In the genomic region with DNA sequence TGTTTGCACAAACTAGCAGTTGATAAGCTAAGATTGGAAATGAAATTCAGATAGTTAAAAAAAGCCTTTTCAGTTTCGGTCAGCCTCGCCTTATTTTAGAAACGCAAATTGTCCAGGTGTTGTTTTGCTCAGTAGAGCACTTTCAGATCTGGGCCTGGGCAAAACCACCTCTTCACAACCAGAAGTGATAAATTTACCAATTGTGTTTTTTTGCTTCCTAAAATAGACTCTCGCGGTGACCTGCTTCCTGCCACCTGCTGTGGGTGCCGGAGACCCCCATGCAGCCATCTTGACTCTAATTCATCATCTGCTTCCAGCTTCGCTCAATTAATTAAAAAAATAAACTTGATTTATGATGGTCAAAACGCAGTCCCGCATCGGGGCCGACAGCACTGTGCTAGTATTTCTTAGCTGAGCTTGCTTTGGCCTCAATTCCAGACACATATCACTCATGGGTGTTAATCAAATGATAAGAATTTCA, we compare ENCODE assay signal across 10 cellular contexts.
A peak's percentile ranks its signal among the peaks of the same experiment; 100 is the strongest.
DNase-seq lines count a peak whose midpoint lies in the region; ATAC-seq and TF ChIP-seq lines count a peak whose summit lies in the region.
"Had no signal": no experiment of that assay in that cellular context is flagged by ENCODE, and none has a peak within 500 bp of the region (broad histone marks: within the 10 kb centered on the region; RNA-seq: fewer than 3 reads in every experiment).

No MANE protein-coding gene starts in this region.

- no peaks in the 10 kb centered on the region for H3K36me3 ChIP-seq in osteoblast (ENCODE audit: insufficient read depth, low read length)
- H3K36me3 ChIP-seq: tibial nerve had no signal

- ATAC-seq in HG02623 (IDR thresholded peaks at IDR 0.05; ENCODE audit: unreplicated experiment) (peak; percentile 38), sciatic nerve (no peak)
- ATAC-seq: K562 had no signal

- DNase-seq in NCI-H1092 treated with DMSO at 0.1 percent for 48 hours (lab: John Stamatoyannopoulos, UW) (peak; percentile 3), NCI-H1092 (lab: John Stamatoyannopoulos, UW) (no peak), T-helper 1 cell (peak in 3 of 5 donors; percentile 0 to 67 (median 2)), sciatic nerve (ENCODE audit: low spot score) (peak; percentile 17), osteoblast (ENCODE audit: insufficient read length, low spot score, missing footprints) (no peak), Kasumi-1 (lab: John Stamatoyannopoulos, UW) (no peak), foreskin fibroblast (no peak)

- TF ChIP-seq CTCF in osteoblast (IDR thresholded peaks at IDR 0.05; ENCODE audit: extremely low read depth, low read depth, low read length) = no peak
- no peak for TF ChIP-seq CTCF in foreskin fibroblast (IDR thresholded peaks at IDR 0.05; ENCODE audit: low read depth, low read length)

- intact Hi-C loops in sciatic nerve (cut with DNase I) = no loop called here

- H4K20me1 ChIP-seq in osteoblast (ENCODE audit: insufficient read depth, low read length) = no peaks in the 10 kb centered on the region

- no peak overlapping the region for H3K27ac ChIP-seq in osteoblast (ENCODE audit: low read depth, low read length)

- H3K27me3 ChIP-seq in osteoblast (ENCODE audit: insufficient read depth, low read length) = no peaks in the 10 kb centered on the region
- H3K27me3 ChIP-seq: tibial nerve had no signal

- H3K79me2 ChIP-seq in osteoblast (ENCODE audit: insufficient read depth, low read length) = no peaks in the 10 kb centered on the region

- H3K4me3 ChIP-seq in osteoblast (ENCODE audit: insufficient read depth, low read length) (no peak overlapping the region), foreskin fibroblast (ENCODE audit: low read depth in 1 of 2, low read length in 2 of 2) (no peak overlapping the region)
- H3K4me3 ChIP-seq: K562 had no signal

- no peaks in the 10 kb centered on the region for H3K9me3 ChIP-seq in osteoblast (ENCODE audit: low read depth, low read length)

- H3K4me1 ChIP-seq in osteoblast (ENCODE audit: insufficient read depth, low read length) = no peaks in the 10 kb centered on the region
- H3K4me1 ChIP-seq: tibial nerve had no signal

- no peak overlapping the region for H2AFZ ChIP-seq in osteoblast (ENCODE audit: low read length)

- no peak overlapping the region for H3K4me2 ChIP-seq in osteoblast (ENCODE audit: insufficient read depth, low read length)

Comparison
In these comparisons a context has a peak if more than half of its experiments do, and no peak if none do; other contexts are left out.
1. DNase-seq: peak in NCI-H1092 treated with DMSO at 0.1 percent for 48 hours (single experiment), T-helper 1 cell (3 of 5) and sciatic nerve (single experiment); none in NCI-H1092 (single experiment), osteoblast (single experiment), Kasumi-1 (0 of 2) and foreskin fibroblast (0 of 2).